1 cellular context compared by ENCODE assay signal in genomic region chr13:87384099-87384498, GRCh38.
A peak's percentile ranks its signal among the peaks of the same experiment; 100 is the strongest.
TF ChIP-seq lines count a peak whose summit lies in the region.

No MANE protein-coding gene starts in this region.

TF ChIP-seq in HEK293, 187 proteins besides CTCF, POLR2A, EP300 and RAD21 (continued from another document and continues in another):
- TF ChIP-seq REST (tag by site-specific recombination; IDR thresholded peaks at IDR 0.05) (peak; percentile 45; the same call in 1 of the 2 replicates), KLF1 (tag by site-specific recombination; IDR thresholded peaks at IDR 0.05) (no peak), ZNF26 (tag by site-specific recombination; IDR thresholded peaks at IDR 0.05) (no peak), SETDB1 (IDR thresholded peaks at IDR 0.05; ENCODE audit: insufficient read length, low read length) (no peak), YY1 (tag by site-specific recombination; IDR thresholded peaks at IDR 0.05) (no peak), ZBTB26 (tag by site-specific recombination; optimal IDR thresholded peaks at IDR 0.05) (no peak), ZNF174 (tag by site-specific recombination; IDR thresholded peaks at IDR 0.05) (no peak), ZNF138 (tag by site-specific recombination; IDR thresholded peaks at IDR 0.05; ENCODE audit: borderline replicate concordance) (no peak), ZFP3 (tag by site-specific recombination; IDR thresholded peaks at IDR 0.05; ENCODE audit: low read depth) (no peak), ZSCAN18 (tag by site-specific recombination; IDR thresholded peaks at IDR 0.05) (no peak), SP3 (tag by site-specific recombination; IDR thresholded peaks at IDR 0.05) (no peak), ZNF677 (tag by site-specific recombination; IDR thresholded peaks at IDR 0.05) (no peak), ZNF423 (tag by site-specific recombination; IDR thresholded peaks at IDR 0.05) (no peak), ZNF18 (tag by site-specific recombination; IDR thresholded peaks at IDR 0.05) (no peak), ZBTB11 (tag by site-specific recombination; conservative IDR thresholded peaks at IDR 0.05; ENCODE audit: low read depth) (peak; percentile 59; the same call in 1 of the 2 replicates), ZNF629 (tag by site-specific recombination; IDR thresholded peaks at IDR 0.05) (no peak), ZNF146 (tag by site-specific recombination; IDR thresholded peaks at IDR 0.05) (no peak), ZNF132 (tag by site-specific recombination; IDR thresholded peaks at IDR 0.05; ENCODE audit: borderline replicate concordance) (no peak), ZNF311 (tag by site-specific recombination; IDR thresholded peaks at IDR 0.05; ENCODE audit: borderline replicate concordance) (no peak), ZBTB1 (tag by site-specific recombination; IDR thresholded peaks at IDR 0.05) (no peak), ZNF362 (tag by site-specific recombination; IDR thresholded peaks at IDR 0.05) (no peak), ZNF548 (tag by site-specific recombination; IDR thresholded peaks at IDR 0.05) (no peak), ZNF426 (tag by site-specific recombination; IDR thresholded peaks at IDR 0.05) (peak; percentile 78), ZNF404 (tag by site-specific recombination; IDR thresholded peaks at IDR 0.05) (no peak), ZNF175 (tag by site-specific recombination; IDR thresholded peaks at IDR 0.05) (no peak), ZBTB44 (tag by site-specific recombination; IDR thresholded peaks at IDR 0.05) (no peak), KLF17 (tag by site-specific recombination; IDR thresholded peaks at IDR 0.05) (no peak), ATF2 (tag by site-specific recombination; IDR thresholded peaks at IDR 0.05; ENCODE audit: low read depth) (no peak), ZNF121 (tag by site-specific recombination; IDR thresholded peaks at IDR 0.05) (no peak), ZNF23 (tag by site-specific recombination; IDR thresholded peaks at IDR 0.05; ENCODE audit: borderline replicate concordance) (no peak), ZNF114 (tag by site-specific recombination; IDR thresholded peaks at IDR 0.05) (no peak), ZNF704 (tag by site-specific recombination; IDR thresholded peaks at IDR 0.05) (no peak), GLIS2 (tag by site-specific recombination; IDR thresholded peaks at IDR 0.05) (no peak), ZNF571 (tag by site-specific recombination; IDR thresholded peaks at IDR 0.05) (no peak), IKZF3 (tag by site-specific recombination; IDR thresholded peaks at IDR 0.05) (no peak), SP7 (tag by site-specific recombination; IDR thresholded peaks at IDR 0.05) (no peak), MZF1 (tag by site-specific recombination; IDR thresholded peaks at IDR 0.05; ENCODE audit: borderline replicate concordance) (no peak), ZNF366 (tag by site-specific recombination; conservative IDR thresholded peaks at IDR 0.05) (no peak), ZNF248 (tag by site-specific recombination; IDR thresholded peaks at IDR 0.05) (no peak), ZNF350 (tag by site-specific recombination; IDR thresholded peaks at IDR 0.05) (no peak), SALL2 (tag by site-specific recombination; IDR thresholded peaks at IDR 0.05; ENCODE audit: borderline replicate concordance) (no peak)
